In the genomic region with DNA sequence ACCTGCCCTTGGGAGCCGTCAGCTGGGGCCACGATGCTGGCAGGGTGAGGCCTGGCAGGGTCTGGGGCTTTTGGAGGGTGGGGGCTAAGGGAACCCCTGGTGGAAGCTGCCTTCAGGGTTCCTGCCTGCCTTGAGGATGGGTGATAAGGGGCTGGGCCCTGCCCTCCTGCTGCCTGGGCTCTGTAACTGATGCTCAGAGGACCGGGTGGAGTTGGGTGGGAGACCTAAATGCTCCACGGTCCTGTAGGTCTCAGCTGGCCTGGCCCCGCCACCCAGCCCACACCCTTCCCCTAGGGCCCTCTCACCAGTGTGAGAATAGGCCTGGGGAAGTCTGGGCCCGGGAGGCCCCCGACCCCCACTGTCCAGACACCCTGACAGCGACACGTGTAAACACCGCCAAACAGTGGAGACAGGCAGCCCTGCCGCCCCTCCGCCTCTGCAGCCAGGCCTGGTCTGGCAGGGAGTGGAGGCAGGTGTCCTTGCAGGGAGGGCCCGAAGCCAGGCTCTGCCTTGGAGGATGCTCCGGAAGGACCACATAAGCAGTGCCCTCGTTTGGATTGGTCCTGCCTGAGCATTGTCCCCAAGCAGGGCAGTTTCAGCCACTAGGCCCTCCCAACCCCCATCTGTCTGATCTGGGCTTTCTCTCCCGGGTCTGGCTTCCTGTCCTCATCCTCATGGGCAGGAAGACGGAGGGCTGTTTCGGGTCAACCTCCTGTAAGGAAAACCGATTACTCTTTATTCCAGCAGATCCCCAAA, we compare ENCODE assay signal across 10 cellular contexts. TPM values are rescaled to one million over a fixed set of nuclear protein-coding genes. Genes with fewer than 3 reads are reported as not detected.
DNase-seq lines count a peak whose midpoint lies in the region; ATAC-seq and TF ChIP-seq lines count a peak whose summit lies in the region.
"Had no signal": no experiment of that assay in that cellular context is flagged by ENCODE, and none has a peak within 500 bp of the region (broad histone marks: within the 10 kb centered on the region; RNA-seq: fewer than 3 reads in every experiment).

No MANE protein-coding gene starts in this region.

- in situ Hi-C loops in SK-MEL-5 (cut with HindIII; ENCODE audit: low pct_unique_long_range_greater_than_20kb, low sequenced_read_pairs), result no loop called here

- H3K9ac ChIP-seq in rectal smooth muscle tissue (ENCODE audit: low read length), result no peak overlapping the region

- intact Hi-C loops in head of caudate nucleus (cut with DNase I) (no loop called here), lower leg skin (cut with DNase I; ENCODE audit: low total_unique reads) (no loop called here)

- peaks cover 32% of the 10 kb centered on the region for H3K4me1 ChIP-seq in rectal smooth muscle tissue (ENCODE audit: control insufficient read depth, insufficient read depth, low read length)

- H3K4me3 ChIP-seq in H7 (ENCODE audit: insufficient read depth, low read depth, low read length) (no peak overlapping the region), rectal smooth muscle tissue (ENCODE audit: low read length) (peak overlapping the region; percentile 42), lower leg skin (ENCODE audit: low read depth, poor library complexity, severe bottlenecking) (no peak overlapping the region)

- no peak for TF ChIP-seq CTCF in lower leg skin (IDR thresholded peaks at IDR 0.05)

- TF ChIP-seq POLR2A in lower leg skin (IDR thresholded peaks at IDR 0.05), result no peak

- H3K27ac ChIP-seq in rectal smooth muscle tissue (ENCODE audit: low read depth, low read length), result peak overlapping the region; percentile 96

- no peak for ATAC-seq in left lobe of liver

- WGBS in lower leg skin, 2 donors, result 39 to 43% methylated on average over 11 to 14 of the region's 19 CpGs

- DNase-seq in H7 (peak; percentile 82), SK-MEL-5 (ENCODE audit: low read depth, low spot score) (peak; percentile 78), head of caudate nucleus (peak in 39 of 42 donors; percentile 48 to 89 (median 73)), RKO (ENCODE audit: low spot score) (no peak), H4 (ENCODE audit: low spot score) (no peak), lower leg skin (ENCODE audit: low spot score in 2 of 2) (no peak), left lobe of liver (ENCODE audit: low spot score) (no peak)
- DNase-seq: cortex of kidney, testis had no signal

- peaks cover 83% of the 10 kb centered on the region for H3K27me3 ChIP-seq in H7 (ENCODE audit: control insufficient read depth, insufficient read depth, low read length)
- H3K27me3 ChIP-seq in rectal smooth muscle tissue (ENCODE audit: control insufficient read depth, insufficient read depth, low read length), result no peaks in the 10 kb centered on the region
- H3K27me3 ChIP-seq: testis had no signal

- no peaks in the 10 kb centered on the region for H3K36me3 ChIP-seq in H7 (replicated peaks; ENCODE audit: control insufficient read depth, insufficient read depth, low read length)
- H3K36me3 ChIP-seq in rectal smooth muscle tissue (ENCODE audit: control insufficient read depth, insufficient read depth, low read length), result no peaks in the 10 kb centered on the region

RNA-seq across cellular contexts. Expression of a gene that starts 6.5 kb away (rescaled TPM):
- 8.7 and 19.7 TPM in 2 replicates for total RNA-seq in H7 (2014; rRNA removed; shearing (Covaris generic))
- total RNA-seq in SK-MEL-5 (2014; rRNA removed; shearing (Covaris generic)), result 15.4 and 19.1 TPM in 2 replicates
- 64.9 and 83.0 TPM in 2 replicates for polyA plus RNA-seq in SK-MEL-5 (2015; cell fraction: cytosol; rRNA removed)
- polyA plus RNA-seq in SK-MEL-5 (2015; cell fraction: nucleus; rRNA removed), result 202 and 203 TPM in 2 replicates
- total RNA-seq in H4 (2014; rRNA removed; shearing (Covaris generic)), result 0.31 and 3.4 TPM in 2 replicates
- total RNA-seq in lower leg skin, result 10 to 100 TPM in 2 of 4 donors, 1 to 10 TPM in 2; 4.1 to 14.2 (median 10.0) TPM
- 8.0 TPM for total RNA-seq in left lobe of liver

Comparison
In these comparisons a context has a peak if more than half of its experiments do, and no peak if none do; other contexts are left out.
1. DNase-seq: peak in H7 (single experiment), SK-MEL-5 (single experiment) and head of caudate nucleus (39 of 42); none in RKO (single experiment), H4 (single experiment), lower leg skin (0 of 2) and left lobe of liver (single experiment).